Comparison of ENCODE assay signal across 9 cellular contexts in genomic region chr20:18138639-18139583, GRCh38. TPM values are rescaled to one million over a fixed set of nuclear protein-coding genes. Genes with fewer than 3 reads are reported as not detected.
DNase-seq lines count a peak whose midpoint lies in the region; ATAC-seq, FAIRE-seq and TF ChIP-seq lines count a peak whose summit lies in the region.
"Had no signal": no experiment of that assay in that cellular context is flagged by ENCODE, and none has a peak within 500 bp of the region (broad histone marks: within the 10 kb centered on the region; RNA-seq: fewer than 3 reads in every experiment).

No MANE protein-coding gene starts in this region.

- H3K27me3 ChIP-seq in stomach smooth muscle (ENCODE audit: control insufficient read depth in 1 of 2, insufficient read depth in 2 of 2, low read length in 2 of 2), result no peaks in the 10 kb centered on the region

- H3K4me1 ChIP-seq in kidney (ENCODE audit: control insufficient read depth in 1 of 2, insufficient read depth in 1 of 2, low read depth in 1 of 2, low read length in 2 of 2) (peaks cover 14 to 15% of the 10 kb centered on the region in 2 donors), stomach smooth muscle (ENCODE audit: control insufficient read depth, insufficient read depth, low read length) (peaks cover 20% of the 10 kb centered on the region)

- peak overlapping the region; percentile 58 for H3K27ac Mint-ChIP-seq in T-helper 1 cell treated with Interleukin-12 subunit alpha and Interleukin-12 subunit beta and Interleukin-4 antibody, amounts not matched to agents 30 μg/mL and 1 μg/mL, for 36 hours
- H3K27ac Mint-ChIP-seq in activated naive CD4-positive, alpha-beta T cell treated with anti-CD3 and anti-CD28 coated beads, Interleukin-2, amount 50 U/mL, for 72 hours, result peak overlapping the region; percentile 56 to 88

- no peak for ATAC-seq in activated naive CD4-positive, alpha-beta T cell treated with anti-CD3 and anti-CD28 coated beads, Interleukin-2, amount 50 U/mL, for 72 hours
- ATAC-seq in GM21360 (IDR thresholded peaks at IDR 0.05; ENCODE audit: unreplicated experiment), result no peak

- no peak for FAIRE-seq in kidney (lab: Jason Lieb, UNC)
- FAIRE-seq: G401.6 had no signal

- no peaks in the 10 kb centered on the region for H3K9me3 ChIP-seq in kidney (ENCODE audit: control insufficient read depth in 1 of 2, low read length in 2 of 2)
- H3K9me3 ChIP-seq in stomach smooth muscle (ENCODE audit: control insufficient read depth in 2 of 2, low read length in 2 of 2), result no peaks in the 10 kb centered on the region

- H3K4me1 Mint-ChIP-seq in T-helper 1 cell treated with Interleukin-12 subunit alpha and Interleukin-12 subunit beta and Interleukin-4 antibody, amounts not matched to agents 30 μg/mL and 1 μg/mL, for 36 hours (ENCODE audit: low read depth), result peaks cover 19% of the 10 kb centered on the region

- intact Hi-C loops in kidney (cut with DNase I), result no loop called here

- no peak for TF ChIP-seq CTCF in kidney (IDR thresholded peaks at IDR 0.05; ENCODE audit: borderline replicate concordance, extremely low read depth, insufficient read depth)

- peak overlapping the region; percentile 80 to 94 for H3K9ac ChIP-seq in kidney (ENCODE audit: low read length in 2 of 2)
- peak overlapping the region; percentile 91 to 96 for H3K9ac ChIP-seq in stomach smooth muscle (ENCODE audit: low read length in 2 of 2)

- H3K4me3 Mint-ChIP-seq in T-helper 1 cell treated with Interleukin-12 subunit alpha and Interleukin-12 subunit beta and Interleukin-4 antibody, amounts not matched to agents 30 μg/mL and 1 μg/mL, for 36 hours, result peak overlapping the region; percentile 57

- H3K27ac ChIP-seq in kidney (ENCODE audit: low read depth in 2 of 2, low read length in 2 of 2) (peak overlapping the region in 1 of 2 donors; percentile 86), stomach smooth muscle (ENCODE audit: low read length) (no peak overlapping the region)

- no peaks in the 10 kb centered on the region for H3K9me3 Mint-ChIP-seq in T-helper 1 cell treated with Interleukin-12 subunit alpha and Interleukin-12 subunit beta and Interleukin-4 antibody, amounts not matched to agents 30 μg/mL and 1 μg/mL, for 36 hours
- no peaks in the 10 kb centered on the region for H3K9me3 Mint-ChIP-seq in activated naive CD4-positive, alpha-beta T cell treated with anti-CD3 and anti-CD28 coated beads, Interleukin-2, amount 50 U/mL, for 72 hours

- DNase-seq in T-helper 1 cell (no peak), kidney (no peak), nucleus accumbens (lab: John Stamatoyannopoulos, UW) (no peak), MV-4-11 (lab: John Stamatoyannopoulos, UW) (no peak)
- no peak for DNase-seq in activated naive CD4-positive, alpha-beta T cell treated with anti-CD3 and anti-CD28 coated beads, Interleukin-2, amount 50 U/mL, for 72 hours (ENCODE audit: low spot score in 2 of 2)

- H3K36me3 Mint-ChIP-seq in T-helper 1 cell treated with Interleukin-12 subunit alpha and Interleukin-12 subunit beta and Interleukin-4 antibody, amounts not matched to agents 30 μg/mL and 1 μg/mL, for 36 hours (ENCODE audit: low read depth), result peaks cover 8% of the 10 kb centered on the region
- peaks cover 13 to 15% of the 10 kb centered on the region in 2 donors for H3K36me3 Mint-ChIP-seq in activated naive CD4-positive, alpha-beta T cell treated with anti-CD3 and anti-CD28 coated beads, Interleukin-2, amount 50 U/mL, for 72 hours

- H3K27me3 Mint-ChIP-seq in T-helper 1 cell treated with Interleukin-12 subunit alpha and Interleukin-12 subunit beta and Interleukin-4 antibody, amounts not matched to agents 30 μg/mL and 1 μg/mL, for 36 hours (ENCODE audit: low read depth), result peaks cover under 1% of the 10 kb centered on the region

- H3K4me3 ChIP-seq in kidney (ENCODE audit: low read length in 2 of 2) (peak overlapping the region; percentile 87 to 99), stomach smooth muscle (ENCODE audit: low read length in 2 of 2) (peak overlapping the region; percentile 91 to 94)

- H3K36me3 ChIP-seq in kidney (ENCODE audit: control insufficient read depth in 1 of 2, insufficient read depth in 2 of 2, low read length in 2 of 2) (peaks cover 0 to 3% of the 10 kb centered on the region in 2 donors), stomach smooth muscle (ENCODE audit: control insufficient read depth in 2 of 2, insufficient read depth in 2 of 2, low read length in 2 of 2) (peaks cover 6% of the 10 kb centered on the region in 2 donors)

RNA-seq across cellular contexts. Expression of gene KAT14, which starts 1.2 kb away (rescaled TPM):
- total RNA-seq in activated naive CD4-positive, alpha-beta T cell treated with anti-CD3 and anti-CD28 coated beads, Interleukin-2, amount 50 U/mL, for 72 hours, result 10 to 100 TPM in 1 of 2 donors, 1 to 10 TPM in 1; 6.8 to 11.3 TPM
- 12.8 TPM for total RNA-seq in kidney
- polyA plus RNA-seq in kidney (ENCODE audit: insufficient read depth, low read depth, low replicate concordance), result 10.2 TPM

RNA-seq across cellular contexts. Expression of gene PET117, which starts 1.2 kb away (rescaled TPM):
- 10 to 100 TPM in 1 of 2 donors, 1 to 10 TPM in 1; 9.8 to 13.9 TPM for total RNA-seq in activated naive CD4-positive, alpha-beta T cell treated with anti-CD3 and anti-CD28 coated beads, Interleukin-2, amount 50 U/mL, for 72 hours
- total RNA-seq in kidney, result 13.1 TPM
- polyA plus RNA-seq in kidney (ENCODE audit: insufficient read depth, low read depth, low replicate concordance), result 19.7 TPM
